Comparison of ENCODE assay signal across 9 cellular contexts in the genomic region with DNA sequence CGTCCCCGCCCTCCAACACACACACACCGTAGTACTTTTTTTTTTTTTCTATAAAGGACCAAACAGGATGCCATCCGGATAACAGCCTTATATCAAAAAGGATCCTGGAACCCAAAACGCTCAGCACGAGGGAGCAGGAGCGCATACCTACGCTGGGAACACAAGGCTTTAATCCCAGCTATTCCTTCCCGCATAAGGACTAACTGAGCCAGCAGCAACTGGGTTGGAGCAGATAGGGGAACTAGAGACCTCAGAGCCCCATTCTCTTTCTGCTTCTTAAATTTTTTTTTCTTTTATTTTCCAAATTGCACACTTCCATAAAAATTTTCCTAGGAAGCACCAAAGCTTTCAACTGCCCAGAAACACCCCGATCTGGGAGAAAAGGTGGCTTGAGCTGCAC. TPM values are rescaled to one million over a fixed set of nuclear protein-coding genes. Genes with fewer than 3 reads are reported as not detected.
DNase-seq lines count a peak whose midpoint lies in the region; ATAC-seq, FAIRE-seq and TF ChIP-seq lines count a peak whose summit lies in the region.
"Had no signal": no experiment of that assay in that cellular context is flagged by ENCODE, and none has a peak within 500 bp of the region (broad histone marks: within the 10 kb centered on the region; RNA-seq: fewer than 3 reads in every experiment).

No MANE protein-coding gene starts in this region.

- H3K27me3 ChIP-seq in left ventricle myocardium inferior (ENCODE audit: low read depth) (no peaks in the 10 kb centered on the region), GM12878 (replicated peaks in 1 of 2; ENCODE audit: control insufficient read depth in 2 of 2, insufficient read depth in 2 of 2, low read length in 1 of 2) (peaks cover 7 to 12% of the 10 kb centered on the region in 2 experiments; a peak in 3 of 4 replicates)

- 83% methylated on average over 10 of the region's 10 CpGs for WGBS in GM12878 (ENCODE audit: insufficient coverage, insufficient replicate concordance, low lambda C conversion rate, missing lambda C conversion rate)
- WGBS in mesodermal cell (ENCODE audit: insufficient coverage in 2 of 2), 2 experiments, result 38 to 48% methylated on average over 7 to 9 of the region's 10 CpGs
- 18% methylated on average over 10 of the region's 10 CpGs for WGBS in urinary bladder

- FAIRE-seq in GM12878 (lab: Jason Lieb, UNC), result no peak

- no peaks in the 10 kb centered on the region for H3K36me3 ChIP-seq in left ventricle myocardium inferior
- H3K36me3 ChIP-seq in GM12878 (ENCODE audit: control insufficient read depth in 2 of 2, insufficient read depth in 2 of 2, low read length in 1 of 2), result no peaks in the 10 kb centered on the region
- H3K36me3 ChIP-seq in mesodermal cell (ENCODE audit: control insufficient read depth, insufficient read depth, low read length), result no peaks in the 10 kb centered on the region
- H3K36me3 ChIP-seq in urinary bladder (ENCODE audit: insufficient read depth), result no peaks in the 10 kb centered on the region

- no peak overlapping the region for H2AFZ ChIP-seq in GM12878 (ENCODE audit: control insufficient read depth, low read depth, low read length)

- peak overlapping the region; percentile 80 for H3K4me3 ChIP-seq in left ventricle myocardium inferior
- peak overlapping the region; percentile 59; the same call in 1 of the 2 replicates for H3K4me3 ChIP-seq in GM12878
- H3K4me3 ChIP-seq in mesodermal cell (ENCODE audit: extremely low read depth, insufficient read depth, low read length, poor library complexity, severe bottlenecking), result peak overlapping the region; percentile 45
- H3K4me3 ChIP-seq in urinary bladder (ENCODE audit: low read depth, low read length), result peak overlapping the region; percentile 79

- H3K9ac ChIP-seq in GM12878 (ENCODE audit: control insufficient read depth, insufficient read depth, low read length), result no peak overlapping the region

- RAD21 ChIA-PET in GM12878 (lab: Charles Lee; ENCODE audit: unreplicated experiment), result interaction anchor here (1.4 to 1.8 kb wide), 2 partner anchors 9 to 15 kb away, joined by 3 to 4 read pairs; no protein-coding TSS in a partner anchor

- SMC1A ChIA-PET in GM12878 (lab: Charles Lee; ENCODE audit: uncharacterized antibody, unreplicated experiment), result interaction anchor here (1.1 kb wide), 1 partner anchor 12 kb away, joined by 3 read pairs; no protein-coding TSS in a partner anchor

- TF ChIP-seq RAD21 in GM12878 (IDR thresholded peaks at IDR 0.05; ENCODE audit: insufficient read depth, low read depth, low read length), result no peak

- H3K27ac ChIP-seq in left ventricle myocardium inferior (replicated peaks) (peak overlapping the region; percentile 62), GM12878 (ENCODE audit: control insufficient read depth, insufficient read depth) (no peak overlapping the region), mesodermal cell (ENCODE audit: low read depth, low read length, severe bottlenecking) (no peak overlapping the region), urinary bladder (ENCODE audit: low read depth) (no peak overlapping the region)

- ATAC-seq in Right ventricle myocardium superior (ENCODE audit: poor library complexity) (no peak), GM12878 (no peak), HG03342 (IDR thresholded peaks at IDR 0.05; ENCODE audit: unreplicated experiment) (no peak)

- POLR2A ChIA-PET in GM12878 (lab: Charles Lee), result interaction anchor here (0.7 kb wide), 2 partner anchors 187 to 408 kb away, joined by 3 read pairs; no protein-coding TSS in a partner anchor

- no TSS peak for BruUV-seq in GM12878 (replicated peaks; lab: Mats Ljungman, UMichigan)

- CTCF ChIA-PET in GM12878 (lab: Yijun Ruan, JAX), result no interaction called here

- no peaks in the 10 kb centered on the region for H4K20me1 ChIP-seq in GM12878 (ENCODE audit: control insufficient read depth, insufficient read depth)

- DNase-seq in left ventricle myocardium inferior, result no peak
- DNase-seq in Right ventricle myocardium superior, result no peak
- DNase-seq in GM12878 (ENCODE audit: low read depth, low spot score), result no peak
- DNase-seq in ACHN, result no peak
- DNase-seq in stimulated activated CD4-positive, alpha-beta T cell treated with anti-CD3 and anti-CD28 coated beads, Interleukin-15, amount 100 ng/mL, for 24 hours, result no peak
- DNase-seq: NCI-H1930 had no signal

- H3K9me3 ChIP-seq in left ventricle myocardium inferior (replicated peaks), result peaks cover 24% of the 10 kb centered on the region
- peaks cover 7% of the 10 kb centered on the region; the same call in 2 of the 3 replicates for H3K9me3 ChIP-seq in GM12878 (replicated peaks; ENCODE audit: control insufficient read depth, insufficient read depth, low read length)
- H3K9me3 ChIP-seq in mesodermal cell (ENCODE audit: control insufficient read depth, low read length), result peaks cover 23% of the 10 kb centered on the region

- in situ Hi-C loops in GM12878 (cut with MboI), result no loop called here
- in situ Hi-C loops in ACHN (cut with HindIII; ENCODE audit: low pct_ligation_motif_present, low pct_unique_long_range_greater_than_20kb, low sequenced_read_pairs), result no loop called here

- intact Hi-C loops in left ventricle myocardium inferior (cut with micrococcal nuclease) (no loop called here), Right ventricle myocardium superior (cut with DNase I) (no loop called here), GM12878 (cut with micrococcal nuclease; ENCODE audit: unreplicated experiment) (no loop called here)

- no peak for TF ChIP-seq POLR2A in GM12878 (IDR thresholded peaks at IDR 0.05; ENCODE audit: low read depth, low read length)

- TF ChIP-seq EP300 in GM12878 (IDR thresholded peaks at IDR 0.05; ENCODE audit: borderline replicate concordance in 1 of 2, control insufficient read depth in 1 of 2, low read depth in 2 of 2, low read length in 2 of 2), result no peak

- peaks cover 20% of the 10 kb centered on the region for H3K4me1 ChIP-seq in left ventricle myocardium inferior
- H3K4me1 ChIP-seq in GM12878 (ENCODE audit: control insufficient read depth, insufficient read depth, low read length), result peaks cover 6% of the 10 kb centered on the region; the same call in 1 of the 2 replicates
- H3K4me1 ChIP-seq in mesodermal cell (ENCODE audit: control insufficient read depth, insufficient read depth, low read length, poor library complexity, severe bottlenecking), result peaks cover 7% of the 10 kb centered on the region
- H3K4me1 ChIP-seq in urinary bladder (ENCODE audit: insufficient read depth), result no peaks in the 10 kb centered on the region

- H3K79me2 ChIP-seq in GM12878 (ENCODE audit: control insufficient read depth, insufficient read depth, low read length), result no peaks in the 10 kb centered on the region

- H3K4me2 ChIP-seq in GM12878 (ENCODE audit: control insufficient read depth, insufficient read depth), result peak overlapping the region; percentile 98; the same call in 1 of the 2 replicates

- TF ChIP-seq CTCF in left ventricle myocardium inferior (IDR thresholded peaks at IDR 0.05; ENCODE audit: borderline replicate concordance) (no peak), GM12878 (IDR thresholded peaks at IDR 0.05 in 2 of 3, conservative IDR thresholded peaks at IDR 0.05 in 1 of 3; ENCODE audit: control insufficient read depth in 2 of 3, extremely low read depth in 1 of 3, insufficient read depth in 1 of 3, low read depth in 3 of 3, low read length in 3 of 3) (no peak)

RNA-seq across cellular contexts. Expression of a gene that starts 1.3 kb away (rescaled TPM):
- 6.6 TPM for total RNA-seq in left ventricle myocardium inferior
- total RNA-seq in Right ventricle myocardium superior, result 3.4 TPM
- 18.5 and 20.6 TPM in 2 replicates for total RNA-seq in GM12878 (2013; cell fraction: nucleolus; rRNA removed)
- total RNA-seq in GM12878 (2014; rRNA removed), result 1.7 and 2.6 TPM in 2 replicates
- total RNA-seq in GM12878 (2014; rRNA removed; fragmentation: Illumina TruSeq; extraction: Trizol), result 1.3 and 2.0 TPM in 2 replicates
- total RNA-seq in GM12878 (2021), result 3.7 and 4.4 TPM in 2 replicates
- 7.5 TPM for polyA plus RNA-seq in GM12878 (2011; ENCODE audit: low read depth)
- 6.2 and 8.8 TPM in 2 replicates for polyA plus RNA-seq in GM12878 (2011; rRNA removed)
- 6.0 and 8.8 TPM in 2 replicates for polyA plus RNA-seq in GM12878 (2011; cell fraction: cytosol; rRNA removed)
- 8.4 and 10.5 TPM in 2 replicates for polyA plus RNA-seq in GM12878 (2011; cell fraction: nucleus; rRNA removed)
- 4.4 and 4.6 TPM in 2 replicates for polyA plus RNA-seq in GM12878 (2012)
- 2.4 and 3.2 TPM in 2 replicates for polyA plus RNA-seq in GM12878 (2014; fragmentation: Illumina TruSeq; extraction: Trizol)
- under 1 TPM; 0.46 to 0.63 TPM for polyA plus RNA-seq in GM12878 (2014; fragmentation: Nextera tagmentation; extraction: Ambion mirVana)
- polyA plus RNA-seq in GM12878 (2014; rRNA removed), result 1.0 and 1.1 TPM in 2 replicates
- polyA plus RNA-seq in GM12878 (2016; fragmentation: Nextera tagmentation; extraction: Ambion mirVana), result under 1 TPM; 0.60 to 0.75 TPM
- 14.5 and 14.8 TPM in 2 replicates for polyA minus RNA-seq in GM12878 (2011; rRNA and poly(A)+ RNA removed)
- 4.7 and 5.3 TPM in 2 replicates for polyA minus RNA-seq in GM12878 (2011; cell fraction: cytosol; rRNA and poly(A)+ RNA removed)
- polyA minus RNA-seq in GM12878 (2011; cell fraction: nucleus; rRNA and poly(A)+ RNA removed), result 12.2 and 23.5 TPM in 2 replicates
- polyA plus RNA-seq in mesodermal cell (2013, experiment 1 of 2), result 6.8 TPM
- polyA plus RNA-seq in mesodermal cell (2013, experiment 2 of 2), result 5.4 TPM
- total RNA-seq in urinary bladder, result 40.1 TPM
- 12.5 TPM for polyA plus RNA-seq in urinary bladder

RNA-seq across cellular contexts. Expression of a gene that starts 49.3 kb away (rescaled TPM):
- 25.4 TPM for total RNA-seq in left ventricle myocardium inferior
- 17.9 TPM for total RNA-seq in Right ventricle myocardium superior
- 84.8 and 92.5 TPM in 2 replicates for total RNA-seq in GM12878 (2013; cell fraction: nucleolus; rRNA removed)
- 20.8 and 21.2 TPM in 2 replicates for total RNA-seq in GM12878 (2014; rRNA removed)
- 28.5 and 31.9 TPM in 2 replicates for total RNA-seq in GM12878 (2014; rRNA removed; fragmentation: Illumina TruSeq; extraction: Trizol)
- total RNA-seq in GM12878 (2021), result 20.9 and 24.0 TPM in 2 replicates
- polyA plus RNA-seq in GM12878 (2011; ENCODE audit: low read depth), result 8.2 TPM
- 29.9 and 44.6 TPM in 2 replicates for polyA plus RNA-seq in GM12878 (2011; rRNA removed)
- 8.7 and 10.0 TPM in 2 replicates for polyA plus RNA-seq in GM12878 (2011; cell fraction: cytosol; rRNA removed)
- 35.8 and 39.4 TPM in 2 replicates for polyA plus RNA-seq in GM12878 (2011; cell fraction: nucleus; rRNA removed)
- 13.7 and 16.4 TPM in 2 replicates for polyA plus RNA-seq in GM12878 (2012)
- 25.8 and 29.9 TPM in 2 replicates for polyA plus RNA-seq in GM12878 (2014; fragmentation: Illumina TruSeq; extraction: Trizol)
- polyA plus RNA-seq in GM12878 (2014; fragmentation: Nextera tagmentation; extraction: Ambion mirVana), result 1 to 10 TPM; 5.5 to 7.9 TPM
- 21.5 and 22.4 TPM in 2 replicates for polyA plus RNA-seq in GM12878 (2014; rRNA removed)
- 10 to 100 TPM; 20.5 to 23.7 TPM for polyA plus RNA-seq in GM12878 (2016; fragmentation: Nextera tagmentation; extraction: Ambion mirVana)
- 23.5 and 28.7 TPM in 2 replicates for polyA minus RNA-seq in GM12878 (2011; rRNA and poly(A)+ RNA removed)
- 5.3 and 6.9 TPM in 2 replicates for polyA minus RNA-seq in GM12878 (2011; cell fraction: cytosol; rRNA and poly(A)+ RNA removed)
- polyA minus RNA-seq in GM12878 (2011; cell fraction: nucleus; rRNA and poly(A)+ RNA removed), result 52.0 and 66.2 TPM in 2 replicates
- 11.2 TPM for polyA plus RNA-seq in mesodermal cell (2013, experiment 1 of 2)
- polyA plus RNA-seq in mesodermal cell (2013, experiment 2 of 2), result 14.5 TPM
- total RNA-seq in urinary bladder, result 37.9 TPM
- polyA plus RNA-seq in urinary bladder, result 8.2 TPM

RNA-seq across cellular contexts. Expression of a gene that starts 49.7 kb away (rescaled TPM):
- total RNA-seq in left ventricle myocardium inferior (55.6 TPM), Right ventricle myocardium superior (42.7 TPM), GM12878 (2014; rRNA removed) (85.2 and 88.6 TPM in 2 replicates), GM12878 (2014; rRNA removed; fragmentation: Illumina TruSeq; extraction: Trizol) (109 TPM in 2 replicates), GM12878 (2021) (58.4 and 59.2 TPM in 2 replicates), urinary bladder (66.9 TPM)
- total RNA-seq in GM12878 (2013; cell fraction: nucleolus; rRNA removed), result 107 and 118 TPM in 2 replicates
- 35.4 TPM for polyA plus RNA-seq in GM12878 (2011; ENCODE audit: low read depth)
- polyA plus RNA-seq in GM12878 (2011; rRNA removed) (92.4 and 113 TPM in 2 replicates), GM12878 (2014; fragmentation: Illumina TruSeq; extraction: Trizol) (92.5 and 116 TPM in 2 replicates), GM12878 (2014; fragmentation: Nextera tagmentation; extraction: Ambion mirVana) (10 to 100 TPM; 58.6 to 67.3 TPM), GM12878 (2014; rRNA removed) (52.0 and 59.6 TPM in 2 replicates), GM12878 (2016; fragmentation: Nextera tagmentation; extraction: Ambion mirVana) (10 to 100 TPM; 80.1 to 82.8 TPM), urinary bladder (24.6 TPM)
- 61.8 and 75.2 TPM in 2 replicates for polyA plus RNA-seq in GM12878 (2011; cell fraction: cytosol; rRNA removed)
- 50.9 and 60.0 TPM in 2 replicates for polyA plus RNA-seq in GM12878 (2011; cell fraction: nucleus; rRNA removed)
- polyA plus RNA-seq in GM12878 (2012), result 38.0 and 41.0 TPM in 2 replicates
- 77.9 and 78.7 TPM in 2 replicates for polyA minus RNA-seq in GM12878 (2011; rRNA and poly(A)+ RNA removed)
- polyA minus RNA-seq in GM12878 (2011; cell fraction: cytosol; rRNA and poly(A)+ RNA removed), result 24.3 and 29.5 TPM in 2 replicates
- 39.8 and 46.9 TPM in 2 replicates for polyA minus RNA-seq in GM12878 (2011; cell fraction: nucleus; rRNA and poly(A)+ RNA removed)
- polyA plus RNA-seq in mesodermal cell (2013, experiment 1 of 2), result 50.1 TPM
- 50.5 TPM for polyA plus RNA-seq in mesodermal cell (2013, experiment 2 of 2)
